14 cellular contexts compared by ENCODE assay signal in the genomic region with DNA sequence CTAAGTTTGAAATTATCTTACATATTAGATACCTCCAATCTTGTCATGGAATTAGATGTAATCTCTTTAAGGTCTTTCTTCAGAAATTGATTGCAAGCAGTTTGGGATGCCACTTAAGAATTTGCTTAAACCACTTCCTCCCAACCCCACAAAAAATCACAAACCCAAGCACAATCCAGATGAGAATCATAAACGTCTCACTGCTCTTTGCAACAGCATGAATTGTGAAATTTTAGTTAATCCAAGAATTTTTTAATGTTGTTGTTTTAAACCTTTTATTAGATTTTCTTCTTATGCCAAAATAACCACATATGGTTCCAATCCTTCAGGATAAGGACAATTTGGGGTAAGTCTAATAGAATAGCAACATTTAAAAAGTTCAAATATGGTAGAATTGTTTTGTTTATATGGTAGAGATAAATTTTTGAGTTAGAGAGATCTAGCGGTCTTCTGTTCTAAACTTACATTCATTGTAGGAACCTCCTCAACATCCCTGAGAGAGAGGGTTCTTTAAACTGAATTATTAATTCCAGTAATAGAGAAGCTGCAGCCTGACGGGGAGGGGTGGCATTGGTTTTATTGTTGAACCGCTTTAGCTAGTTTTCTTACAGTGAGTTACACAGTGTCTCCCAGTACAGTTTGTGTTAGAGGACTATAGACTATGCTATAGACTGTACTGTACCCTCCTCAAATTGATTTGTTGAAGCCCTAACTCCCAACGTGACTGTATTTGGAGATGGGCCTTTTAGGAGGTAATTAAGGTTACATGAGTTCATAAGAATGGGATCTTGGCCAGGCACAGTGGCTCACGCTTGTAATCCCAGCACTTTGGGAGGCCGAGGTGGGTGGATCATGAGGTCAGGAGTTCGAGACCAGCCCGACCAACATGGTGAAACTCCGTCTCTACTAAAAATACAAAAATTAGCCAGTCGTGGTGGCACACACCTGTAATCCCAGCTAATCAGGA. TPM values are rescaled to one million over a fixed set of nuclear protein-coding genes. Genes with fewer than 3 reads are reported as not detected.
A peak's percentile ranks its signal among the peaks of the same experiment; 100 is the strongest.
DNase-seq lines count a peak whose midpoint lies in the region; ATAC-seq and TF ChIP-seq lines count a peak whose summit lies in the region.
"Had no signal": no experiment of that assay in that cellular context is flagged by ENCODE, and none has a peak within 500 bp of the region (broad histone marks: within the 10 kb centered on the region; RNA-seq: fewer than 3 reads in every experiment).

No MANE protein-coding gene starts in this region.

- TF ChIP-seq CTCF in AG09309 (IDR thresholded peaks at IDR 0.05; ENCODE audit: control insufficient read depth, insufficient read depth, low read depth, low read length, missing control alignments): no peak
- TF ChIP-seq CTCF in hepatocyte (IDR thresholded peaks at IDR 0.05; ENCODE audit: poor library complexity): no peak

- H3K27ac Mint-ChIP-seq in T-helper 17 cell: peak overlapping the region; percentile 32
- H3K27ac Mint-ChIP-seq: stimulated activated naive CD8-positive, alpha-beta T cell treated with anti-CD3 and anti-CD28 coated beads, Interleukin-15, amount 100 ng/mL, for 72 hours had no signal

- H3K9me3 ChIP-seq in T-helper 17 cell (ENCODE audit: control insufficient read depth, low read length, poor library complexity, severe bottlenecking) (no peaks in the 10 kb centered on the region), hepatocyte (ENCODE audit: low read depth) (no peaks in the 10 kb centered on the region)
- H3K9me3 ChIP-seq: esophagus muscularis mucosa had no signal

- H4K20me1 ChIP-seq in hepatocyte (ENCODE audit: insufficient read depth, poor library complexity, severe bottlenecking): no peaks in the 10 kb centered on the region

- H2AFZ ChIP-seq in hepatocyte: no peak overlapping the region

- peaks cover 11% of the 10 kb centered on the region for H3K4me1 Mint-ChIP-seq in T-helper 17 cell

- H3K27me3 ChIP-seq in hepatocyte: no peaks in the 10 kb centered on the region
- H3K27me3 ChIP-seq: esophagus muscularis mucosa had no signal

- H3K36me3 ChIP-seq in hepatocyte (replicated peaks; ENCODE audit: insufficient read depth, low read depth): no peaks in the 10 kb centered on the region
- H3K36me3 ChIP-seq: esophagus muscularis mucosa had no signal

- no peaks in the 10 kb centered on the region for H3K36me3 Mint-ChIP-seq in T-helper 17 cell (ENCODE audit: low read depth)

- peak overlapping the region; percentile 15 for H3K4me3 Mint-ChIP-seq in T-helper 17 cell
- H3K4me3 Mint-ChIP-seq: stimulated activated naive CD8-positive, alpha-beta T cell treated with anti-CD3 and anti-CD28 coated beads, Interleukin-15, amount 100 ng/mL, for 72 hours had no signal

- DNase-seq in AG09309 (ENCODE audit: low read depth) (peak; percentile 75), GM03348 (ENCODE audit: low spot score) (peak; percentile 51), T-helper 17 cell (no peak), hepatocyte (ENCODE audit: low spot score) (no peak), Ammon's horn (ENCODE audit: low spot score) (no peak), NCI-H82 treated with DMSO at 0.1 percent for 48 hours (lab: John Stamatoyannopoulos, UW; ENCODE audit: unreplicated experiment) (no peak)
- DNase-seq: activated CD4-positive, CD25-positive, alpha-beta regulatory T cell treated with anti-CD3 and anti-CD28 coated beads, Interleukin-2, amount 50 U/mL, for 72 hours; activated effector memory CD4-positive, alpha-beta T cell treated with anti-CD3 and anti-CD28 coated beads, Interleukin-2, amount 50 U/mL, for 16 hours; NCI-H2171; retina; stimulated activated naive CD8-positive, alpha-beta T cell treated with anti-CD3 and anti-CD28 coated beads, Interleukin-15, amount 100 ng/mL, for 72 hours had no signal

- no peaks in the 10 kb centered on the region for H3K79me2 ChIP-seq in hepatocyte

- peak overlapping the region; percentile 54 for H3K27ac ChIP-seq in hepatocyte
- H3K27ac ChIP-seq: esophagus muscularis mucosa had no signal

- no peak overlapping the region for H3K4me2 ChIP-seq in hepatocyte

- H3K4me3 ChIP-seq in AG09309 (ENCODE audit: control insufficient read depth, low read depth, low read length) (no peak overlapping the region), hepatocyte (no peak overlapping the region)
- H3K4me3 ChIP-seq: esophagus muscularis mucosa had no signal

- H3K9me2 ChIP-seq in hepatocyte (replicated peaks; ENCODE audit: insufficient read depth): no peaks in the 10 kb centered on the region

- no peak for ATAC-seq in T-helper 17 cell
- ATAC-seq in GM21825 (IDR thresholded peaks at IDR 0.05; ENCODE audit: unreplicated experiment): no peak
- ATAC-seq in GM19023 (IDR thresholded peaks at IDR 0.05; ENCODE audit: unreplicated experiment): no peak
- ATAC-seq: stimulated activated naive CD8-positive, alpha-beta T cell treated with anti-CD3 and anti-CD28 coated beads, Interleukin-15, amount 100 ng/mL, for 72 hours had no signal

- peaks cover 8% of the 10 kb centered on the region for H3K4me1 ChIP-seq in hepatocyte (ENCODE audit: insufficient read depth)

- no peaks in the 10 kb centered on the region for H3K27me3 Mint-ChIP-seq in T-helper 17 cell
- H3K27me3 Mint-ChIP-seq: stimulated activated naive CD8-positive, alpha-beta T cell treated with anti-CD3 and anti-CD28 coated beads, Interleukin-15, amount 100 ng/mL, for 72 hours had no signal

- 75% methylated on average over 11 of the region's 11 CpGs for WGBS in hepatocyte (ENCODE audit: low lambda C conversion rate, missing lambda C conversion rate)

RNA-seq across cellular contexts. Expression of gene IL6ST, which starts 24.8 kb away (rescaled TPM):
- total RNA-seq in T-helper 17 cell (100 to 1,000 TPM; 159 TPM), hepatocyte (503 and 527 TPM in 2 replicates)
- 173 and 219 TPM in 2 replicates for polyA plus RNA-seq in hepatocyte

Comparison
In these comparisons a context has a peak if more than half of its experiments do, and no peak if none do; other contexts are left out.
1. DNase-seq: peak in AG09309 (single experiment) and GM03348 (single experiment); none in T-helper 17 cell (0 of 3), hepatocyte (single experiment), Ammon's horn (single experiment) and NCI-H82 treated with DMSO at 0.1 percent for 48 hours (single experiment).